In the genomic region with DNA sequence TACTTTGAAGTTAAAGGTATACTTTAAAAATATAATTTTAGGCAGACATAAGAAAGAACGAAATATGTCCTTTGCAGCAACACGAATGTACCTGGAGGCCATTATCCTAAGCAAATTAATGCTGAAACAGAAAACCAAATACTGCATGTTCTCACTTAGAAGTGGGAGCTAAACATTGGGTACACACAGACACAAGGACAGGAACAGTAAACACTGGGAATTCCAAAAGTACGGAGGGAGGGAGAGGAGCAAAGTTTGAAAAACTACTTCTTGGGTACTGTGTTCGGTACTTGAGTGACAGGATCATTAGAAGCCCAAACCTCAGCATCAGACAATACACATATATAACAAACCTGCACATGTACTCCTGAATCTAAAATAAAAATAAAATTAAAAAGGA, we compare ENCODE assay signal across 2 cellular contexts.
TF ChIP-seq lines count a peak whose summit lies in the region.

No MANE protein-coding gene starts in this region.

TF ChIP-seq in K562, 482 proteins besides CTCF, POLR2A, EP300 and RAD21:
- no peak for TF ChIP-seq ZBED1 (IDR thresholded peaks at IDR 0.05)
- TF ChIP-seq, protein P1, sequence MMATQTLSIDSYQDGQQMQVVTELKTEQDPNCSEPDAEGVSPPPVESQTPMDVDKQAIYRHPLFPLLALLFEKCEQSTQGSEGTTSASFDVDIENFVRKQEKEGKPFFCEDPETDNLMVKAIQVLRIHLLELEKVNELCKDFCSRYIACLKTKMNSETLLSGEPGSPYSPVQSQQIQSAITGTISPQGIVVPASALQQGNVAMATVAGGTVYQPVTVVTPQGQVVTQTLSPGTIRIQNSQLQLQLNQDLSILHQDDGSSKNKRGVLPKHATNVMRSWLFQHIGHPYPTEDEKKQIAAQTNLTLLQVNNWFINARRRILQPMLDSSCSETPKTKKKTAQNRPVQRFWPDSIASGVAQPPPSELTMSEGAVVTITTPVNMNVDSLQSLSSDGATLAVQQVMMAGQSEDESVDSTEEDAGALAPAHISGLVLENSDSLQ (IDR thresholded peaks at IDR 0.05): peak; percentile 75

TF ChIP-seq in HepG2, 621 proteins besides CTCF, POLR2A, EP300 and RAD21 (continues in another document):
- TF ChIP-seq CSRNP1 (CRISPR knock-in tag; IDR thresholded peaks at IDR 0.05): no peak
- TF ChIP-seq SP5 (CRISPR knock-in tag; IDR thresholded peaks at IDR 0.05; ENCODE audit: borderline replicate concordance, low read depth): no peak
- TF ChIP-seq EZH2 (conservative IDR thresholded peaks at IDR 0.05; ENCODE audit: low read depth, low read length): no peak
- TF ChIP-seq ZMAT3 (CRISPR knock-in tag; conservative IDR thresholded peaks at IDR 0.05): no peak
- TF ChIP-seq RFX3 (CRISPR knock-in tag; IDR thresholded peaks at IDR 0.05): no peak
- no peak for TF ChIP-seq JDP2 (CRISPR knock-in tag; IDR thresholded peaks at IDR 0.05; ENCODE audit: borderline replicate concordance)
- TF ChIP-seq MLLT10 (CRISPR knock-in tag; IDR thresholded peaks at IDR 0.05): no peak
- TF ChIP-seq HBP1 (CRISPR knock-in tag; IDR thresholded peaks at IDR 0.05; ENCODE audit: low read depth): no peak
- TF ChIP-seq, protein P2, sequence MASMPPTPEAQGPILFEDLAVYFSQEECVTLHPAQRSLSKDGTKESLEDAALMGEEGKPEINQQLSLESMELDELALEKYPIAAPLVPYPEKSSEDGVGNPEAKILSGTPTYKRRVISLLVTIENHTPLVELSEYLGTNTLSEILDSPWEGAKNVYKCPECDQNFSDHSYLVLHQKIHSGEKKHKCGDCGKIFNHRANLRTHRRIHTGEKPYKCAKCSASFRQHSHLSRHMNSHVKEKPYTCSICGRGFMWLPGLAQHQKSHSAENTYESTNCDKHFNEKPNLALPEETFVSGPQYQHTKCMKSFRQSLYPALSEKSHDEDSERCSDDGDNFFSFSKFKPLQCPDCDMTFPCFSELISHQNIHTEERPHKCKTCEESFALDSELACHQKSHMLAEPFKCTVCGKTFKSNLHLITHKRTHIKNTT (CRISPR knock-in tag; IDR thresholded peaks at IDR 0.05): no peak
- TF ChIP-seq, protein P3, sequence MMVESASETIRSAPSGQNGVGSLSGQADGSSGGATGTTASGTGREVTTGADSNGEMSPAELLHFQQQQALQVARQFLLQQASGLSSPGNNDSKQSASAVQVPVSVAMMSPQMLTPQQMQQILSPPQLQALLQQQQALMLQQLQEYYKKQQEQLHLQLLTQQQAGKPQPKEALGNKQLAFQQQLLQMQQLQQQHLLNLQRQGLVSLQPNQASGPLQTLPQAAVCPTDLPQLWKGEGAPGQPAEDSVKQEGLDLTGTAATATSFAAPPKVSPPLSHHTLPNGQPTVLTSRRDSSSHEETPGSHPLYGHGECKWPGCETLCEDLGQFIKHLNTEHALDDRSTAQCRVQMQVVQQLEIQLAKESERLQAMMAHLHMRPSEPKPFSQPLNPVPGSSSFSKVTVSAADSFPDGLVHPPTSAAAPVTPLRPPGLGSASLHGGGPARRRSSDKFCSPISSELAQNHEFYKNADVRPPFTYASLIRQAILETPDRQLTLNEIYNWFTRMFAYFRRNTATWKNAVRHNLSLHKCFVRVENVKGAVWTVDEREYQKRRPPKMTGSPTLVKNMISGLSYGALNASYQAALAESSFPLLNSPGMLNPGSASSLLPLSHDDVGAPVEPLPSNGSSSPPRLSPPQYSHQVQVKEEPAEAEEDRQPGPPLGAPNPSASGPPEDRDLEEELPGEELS (CRISPR knock-in tag; IDR thresholded peaks at IDR 0.05): peak; percentile 73
- no peak for TF ChIP-seq ZSCAN31 (CRISPR knock-in tag; IDR thresholded peaks at IDR 0.05; ENCODE audit: low read depth)
- no peak for TF ChIP-seq ARHGAP35 (CRISPR knock-in tag; IDR thresholded peaks at IDR 0.05; ENCODE audit: borderline replicate concordance)
- TF ChIP-seq TBX3 (IDR thresholded peaks at IDR 0.05; ENCODE audit: borderline replicate concordance): no peak
- no peak for TF ChIP-seq IRX3 (CRISPR knock-in tag; IDR thresholded peaks at IDR 0.05; ENCODE audit: borderline replicate concordance, low read depth)
- no peak for TF ChIP-seq RARG (CRISPR knock-in tag; IDR thresholded peaks at IDR 0.05; ENCODE audit: low read depth)
- TF ChIP-seq MIXL1 (CRISPR knock-in tag; IDR thresholded peaks at IDR 0.05): peak; percentile 56; the same call in 1 of the 2 replicates
- peak; percentile 39; the same call in 1 of the 2 replicates for TF ChIP-seq FOXA3 (CRISPR knock-in tag; IDR thresholded peaks at IDR 0.05)
- no peak for TF ChIP-seq THAP11 (CRISPR knock-in tag; IDR thresholded peaks at IDR 0.05)
- TF ChIP-seq AHR (CRISPR knock-in tag; IDR thresholded peaks at IDR 0.05): no peak
- no peak for TF ChIP-seq DR1 (CRISPR knock-in tag; IDR thresholded peaks at IDR 0.05)
- no peak for TF ChIP-seq ZNF737 (CRISPR knock-in tag; IDR thresholded peaks at IDR 0.05; ENCODE audit: borderline replicate concordance)
- TF ChIP-seq KLF15 (CRISPR knock-in tag; IDR thresholded peaks at IDR 0.05; ENCODE audit: borderline replicate concordance): no peak
- TF ChIP-seq LCORL (IDR thresholded peaks at IDR 0.05): no peak
- TF ChIP-seq LCORL (CRISPR knock-in tag; IDR thresholded peaks at IDR 0.05): peak; percentile 58; the same call in 1 of the 2 replicates
- TF ChIP-seq ZNF331 (CRISPR knock-in tag; IDR thresholded peaks at IDR 0.05): 0 out of 2 replicates have a peak, but pooled peaks have one; percentile 26
- TF ChIP-seq, protein P4, sequence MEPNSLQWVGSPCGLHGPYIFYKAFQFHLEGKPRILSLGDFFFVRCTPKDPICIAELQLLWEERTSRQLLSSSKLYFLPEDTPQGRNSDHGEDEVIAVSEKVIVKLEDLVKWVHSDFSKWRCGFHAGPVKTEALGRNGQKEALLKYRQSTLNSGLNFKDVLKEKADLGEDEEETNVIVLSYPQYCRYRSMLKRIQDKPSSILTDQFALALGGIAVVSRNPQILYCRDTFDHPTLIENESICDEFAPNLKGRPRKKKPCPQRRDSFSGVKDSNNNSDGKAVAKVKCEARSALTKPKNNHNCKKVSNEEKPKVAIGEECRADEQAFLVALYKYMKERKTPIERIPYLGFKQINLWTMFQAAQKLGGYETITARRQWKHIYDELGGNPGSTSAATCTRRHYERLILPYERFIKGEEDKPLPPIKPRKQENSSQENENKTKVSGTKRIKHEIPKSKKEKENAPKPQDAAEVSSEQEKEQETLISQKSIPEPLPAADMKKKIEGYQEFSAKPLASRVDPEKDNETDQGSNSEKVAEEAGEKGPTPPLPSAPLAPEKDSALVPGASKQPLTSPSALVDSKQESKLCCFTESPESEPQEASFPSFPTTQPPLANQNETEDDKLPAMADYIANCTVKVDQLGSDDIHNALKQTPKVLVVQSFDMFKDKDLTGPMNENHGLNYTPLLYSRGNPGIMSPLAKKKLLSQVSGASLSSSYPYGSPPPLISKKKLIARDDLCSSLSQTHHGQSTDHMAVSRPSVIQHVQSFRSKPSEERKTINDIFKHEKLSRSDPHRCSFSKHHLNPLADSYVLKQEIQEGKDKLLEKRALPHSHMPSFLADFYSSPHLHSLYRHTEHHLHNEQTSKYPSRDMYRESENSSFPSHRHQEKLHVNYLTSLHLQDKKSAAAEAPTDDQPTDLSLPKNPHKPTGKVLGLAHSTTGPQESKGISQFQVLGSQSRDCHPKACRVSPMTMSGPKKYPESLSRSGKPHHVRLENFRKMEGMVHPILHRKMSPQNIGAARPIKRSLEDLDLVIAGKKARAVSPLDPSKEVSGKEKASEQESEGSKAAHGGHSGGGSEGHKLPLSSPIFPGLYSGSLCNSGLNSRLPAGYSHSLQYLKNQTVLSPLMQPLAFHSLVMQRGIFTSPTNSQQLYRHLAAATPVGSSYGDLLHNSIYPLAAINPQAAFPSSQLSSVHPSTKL (CRISPR knock-in tag; IDR thresholded peaks at IDR 0.05): 0 out of 2 replicates have a peak, but pooled peaks have one; percentile 14
- no peak for TF ChIP-seq PCBP1 (IDR thresholded peaks at IDR 0.05; ENCODE audit: borderline replicate concordance, low read depth, low read length)
- TF ChIP-seq THYN1 (CRISPR knock-in tag; IDR thresholded peaks at IDR 0.05; ENCODE audit: borderline replicate concordance, low read depth): no peak
- TF ChIP-seq, protein P5, sequence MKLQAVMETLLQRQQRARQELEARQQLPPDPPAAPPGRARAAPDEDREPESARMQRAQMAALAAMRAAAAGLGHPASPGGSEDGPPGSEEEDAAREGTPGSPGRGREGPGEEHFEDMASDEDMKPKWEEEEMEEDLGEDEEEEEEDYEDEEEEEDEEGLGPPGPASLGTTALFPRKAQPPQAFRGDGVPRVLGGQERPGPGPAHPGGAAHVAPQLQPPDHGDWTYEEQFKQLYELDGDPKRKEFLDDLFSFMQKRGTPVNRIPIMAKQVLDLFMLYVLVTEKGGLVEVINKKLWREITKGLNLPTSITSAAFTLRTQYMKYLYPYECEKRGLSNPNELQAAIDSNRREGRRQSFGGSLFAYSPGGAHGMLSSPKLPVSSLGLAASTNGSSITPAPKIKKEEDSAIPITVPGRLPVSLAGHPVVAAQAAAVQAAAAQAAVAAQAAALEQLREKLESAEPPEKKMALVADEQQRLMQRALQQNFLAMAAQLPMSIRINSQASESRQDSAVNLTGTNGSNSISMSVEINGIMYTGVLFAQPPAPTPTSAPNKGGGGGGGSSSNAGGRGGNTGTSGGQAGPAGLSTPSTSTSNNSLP (IDR thresholded peaks at IDR 0.05; ENCODE audit: low read depth, low read length): no peak
- no peak for TF ChIP-seq ONECUT2 (CRISPR knock-in tag; IDR thresholded peaks at IDR 0.05)
- no peak for TF ChIP-seq KLF11 (CRISPR knock-in tag; IDR thresholded peaks at IDR 0.05)
- TF ChIP-seq ZNF143 (CRISPR knock-in tag; IDR thresholded peaks at IDR 0.05): no peak
- 0 out of 2 replicates have a peak, but pooled peaks have one; percentile 38 for TF ChIP-seq RORA (CRISPR knock-in tag; IDR thresholded peaks at IDR 0.05)
- TF ChIP-seq HCFC1 (IDR thresholded peaks at IDR 0.05; ENCODE audit: low read depth, low read length): no peak
- no peak for TF ChIP-seq ZNF460 (CRISPR knock-in tag; IDR thresholded peaks at IDR 0.05; ENCODE audit: borderline replicate concordance)
- no peak for TF ChIP-seq E2F2 (CRISPR knock-in tag; IDR thresholded peaks at IDR 0.05; ENCODE audit: borderline replicate concordance)
- TF ChIP-seq U2AF2 (IDR thresholded peaks at IDR 0.05; ENCODE audit: low read depth, low read length): no peak
- peak; percentile 14; the same call in 1 of the 2 replicates for TF ChIP-seq FOXK2 (IDR thresholded peaks at IDR 0.05)
- TF ChIP-seq AHDC1 (CRISPR knock-in tag; IDR thresholded peaks at IDR 0.05; ENCODE audit: borderline replicate concordance): 0 out of 2 replicates have a peak, but pooled peaks have one; percentile 40
